ENCODE assay signal across 8 cellular contexts in genomic region chr12:14417717-14418116, GRCh38. TPM values are rescaled to one million over a fixed set of nuclear protein-coding genes. Genes with fewer than 3 reads are reported as not detected.
A peak's percentile ranks its signal among the peaks of the same experiment; 100 is the strongest.
DNase-seq lines count a peak whose midpoint lies in the region; ATAC-seq, FAIRE-seq and TF ChIP-seq lines count a peak whose summit lies in the region.

No MANE protein-coding gene starts in this region.

- H3K36me3 Mint-ChIP-seq in activated naive CD4-positive, alpha-beta T cell treated with anti-CD3 and anti-CD28 coated beads, Interleukin-2, amount 10 ng/mL, durations not matched to agents 7 days and 5 days, result peaks cover 39% of the 10 kb centered on the region
- H3K36me3 Mint-ChIP-seq in type B pancreatic cell, result peaks cover 42% of the 10 kb centered on the region

- peaks cover 30% of the 10 kb centered on the region for H3K9me3 Mint-ChIP-seq in activated naive CD4-positive, alpha-beta T cell treated with anti-CD3 and anti-CD28 coated beads, Interleukin-2, amount 10 ng/mL, durations not matched to agents 7 days and 5 days
- H3K9me3 Mint-ChIP-seq in type B pancreatic cell, result peaks cover 28% of the 10 kb centered on the region

- FAIRE-seq in GM19239 (lab: Jason Lieb, UNC), result peak; percentile 57

- CTCF ChIA-PET in activated naive CD4-positive, alpha-beta T cell treated with anti-CD3 and anti-CD28 coated beads, Interleukin-2, amount 10 ng/mL, durations not matched to agents 7 days and 5 days (lab: Charles Lee), result interaction anchor here (0.5 to 3.0 kb wide), 9 partner anchors 31 to 200 kb away, joined by 3 to 17 read pairs (median 6); partner anchors contain the start of gene ATF7IP

- no peaks in the 10 kb centered on the region for H3K27me3 Mint-ChIP-seq in activated naive CD4-positive, alpha-beta T cell treated with anti-CD3 and anti-CD28 coated beads, Interleukin-2, amount 10 ng/mL, durations not matched to agents 7 days and 5 days
- no peaks in the 10 kb centered on the region for H3K27me3 Mint-ChIP-seq in type B pancreatic cell

- ATAC-seq in HG03565 (IDR thresholded peaks at IDR 0.05; ENCODE audit: unreplicated experiment), result no peak
- no peak for ATAC-seq in GM18861 (IDR thresholded peaks at IDR 0.05; ENCODE audit: unreplicated experiment)

- TF ChIP-seq CTCF in type B pancreatic cell (conservative IDR thresholded peaks at IDR 0.05), result no peak

- peaks cover 55% of the 10 kb centered on the region for H3K4me1 Mint-ChIP-seq in activated naive CD4-positive, alpha-beta T cell treated with anti-CD3 and anti-CD28 coated beads, Interleukin-2, amount 10 ng/mL, durations not matched to agents 7 days and 5 days
- peaks cover 14% of the 10 kb centered on the region for H3K4me1 Mint-ChIP-seq in type B pancreatic cell (ENCODE audit: unreplicated experiment)

- H3K4me3 Mint-ChIP-seq in activated naive CD4-positive, alpha-beta T cell treated with anti-CD3 and anti-CD28 coated beads, Interleukin-2, amount 10 ng/mL, durations not matched to agents 7 days and 5 days, result peak overlapping the region; percentile 67
- H3K4me3 Mint-ChIP-seq in type B pancreatic cell, result peak overlapping the region; percentile 90

- peak overlapping the region; percentile 92 for H3K27ac Mint-ChIP-seq in activated naive CD4-positive, alpha-beta T cell treated with anti-CD3 and anti-CD28 coated beads, Interleukin-2, amount 10 ng/mL, durations not matched to agents 7 days and 5 days
- H3K27ac Mint-ChIP-seq in type B pancreatic cell, result peak overlapping the region; percentile 93

- DNase-seq in GM19239 (ENCODE audit: insufficient read length, low spot score) (no peak), RKO (ENCODE audit: low spot score) (peak; percentile 56), glomerular endothelial cell (ENCODE audit: extremely low read depth, low read depth, low spot score) (peak; percentile 83), nucleus accumbens (lab: John Stamatoyannopoulos, UW) (peak in 48 of 56 donors; percentile 0 to 85 (median 36)), type B pancreatic cell (ENCODE audit: extremely low spot score, unreplicated experiment) (no peak)
- peak; percentile 84 for DNase-seq in activated naive CD4-positive, alpha-beta T cell treated with anti-CD3 and anti-CD28 coated beads, Interleukin-2, amount 10 ng/mL, durations not matched to agents 7 days and 5 days

RNA-seq across cellular contexts. Expression of gene ATF7IP, which starts 52.2 kb away (rescaled TPM):
- total RNA-seq in glomerular endothelial cell (34.1 and 41.8 TPM in 2 replicates), type B pancreatic cell (ENCODE audit: low replicate concordance) (102 and 136 TPM in 2 replicates)

Comparison
In these comparisons a context has a peak if more than half of its experiments do, and no peak if none do; other contexts are left out.
1. DNase-seq: peak in RKO (single experiment), activated naive CD4-positive, alpha-beta T cell treated with anti-CD3 and anti-CD28 coated beads, Interleukin-2, amount 10 ng/mL, durations not matched to agents 7 days and 5 days (single experiment), glomerular endothelial cell (single experiment) and nucleus accumbens (48 of 56); none in GM19239 (single experiment) and type B pancreatic cell (single experiment).